Comparison of ENCODE assay signal across 8 cellular contexts in the genomic region with DNA sequence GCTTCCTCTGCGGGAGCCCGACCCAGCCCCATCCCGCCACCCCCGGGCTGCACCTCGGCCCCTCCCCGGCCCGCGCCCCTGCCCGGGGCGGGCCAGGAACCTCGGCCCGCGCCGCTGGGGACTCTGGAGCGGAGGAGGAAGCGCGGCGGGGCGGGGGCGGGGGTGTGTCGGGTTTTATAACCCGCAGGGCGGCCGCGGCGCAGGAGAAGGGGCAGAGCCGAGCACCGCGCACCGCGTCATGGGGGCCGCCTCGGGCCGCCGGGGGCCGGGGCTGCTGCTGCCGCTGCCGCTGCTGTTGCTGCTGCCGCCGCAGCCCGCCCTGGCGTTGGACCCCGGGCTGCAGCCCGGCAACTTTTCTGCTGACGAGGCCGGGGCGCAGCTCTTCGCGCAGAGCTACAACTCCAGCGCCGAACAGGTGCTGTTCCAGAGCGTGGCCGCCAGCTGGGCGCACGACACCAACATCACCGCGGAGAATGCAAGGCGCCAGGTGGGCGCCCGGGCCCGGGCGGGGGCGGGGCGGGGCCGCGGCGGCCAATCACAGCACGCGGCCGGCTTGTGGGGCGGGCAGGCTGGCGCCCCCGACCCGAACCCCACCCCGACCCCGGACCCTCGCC. TPM values are rescaled to one million over a fixed set of nuclear protein-coding genes. Genes with fewer than 3 reads are reported as not detected.
A peak's percentile ranks its signal among the peaks of the same experiment; 100 is the strongest.
DNase-seq lines count a peak whose midpoint lies in the region; ATAC-seq and TF ChIP-seq lines count a peak whose summit lies in the region.

A gene (plus strand): TSS at position 205 of the 614 bp plus-strand sequence. CDS start 34 bp downstream, at position 239.

- no peak for TF ChIP-seq EP300 in ovary (IDR thresholded peaks at IDR 0.05)

- H3K27ac Mint-ChIP-seq in glutamatergic neuron (ENCODE audit: unreplicated experiment): peak within 1 kb of the TSS; percentile 73

- no peak within 1 kb of the TSS for H3K27ac ChIP-seq in ovary

- H3K4me1 ChIP-seq in ovary (ENCODE audit: insufficient read depth): peaks cover 16% of the 10 kb centered on the region

- no peaks in the 10 kb centered on the region for H3K36me3 ChIP-seq in ovary

- H3K9me3 ChIP-seq in ovary: no peaks in the 10 kb centered on the region

- H3K4me3 Mint-ChIP-seq in glutamatergic neuron (ENCODE audit: unreplicated experiment): peak within 1 kb of the TSS; percentile 93

- no peaks in the 10 kb centered on the region for H3K36me3 Mint-ChIP-seq in glutamatergic neuron (ENCODE audit: unreplicated experiment)

- H3K9me3 Mint-ChIP-seq in glutamatergic neuron (ENCODE audit: unreplicated experiment): peaks cover 3% of the 10 kb centered on the region

- H3K4me1 Mint-ChIP-seq in glutamatergic neuron (ENCODE audit: low read depth, unreplicated experiment): peaks cover 16% of the 10 kb centered on the region

- 0 to 1% (median 0%) methylated on average over 44 to 77 of the region's 77 CpGs for WGBS in ovary, 3 donors

- DNase-seq in AG10803 (ENCODE audit: low read depth) (no peak), NCI-H748 treated with DMSO at 0.1 percent for 48 hours (lab: John Stamatoyannopoulos, UW) (peak; percentile 51), glutamatergic neuron (peak; percentile 63), ovary (peak in 1 of 5 donors; percentile 44), NCI-H128 (lab: John Stamatoyannopoulos, UW; ENCODE audit: unreplicated experiment) (no peak), superior temporal gyrus (ENCODE audit: extremely low spot score) (no peak)
- DNase-seq in activated effector memory CD4-positive, alpha-beta T cell treated with Interleukin-2 at 50 U/mL for 16 hours: peak; percentile 41

- H3K27me3 ChIP-seq in ovary: no peaks in the 10 kb centered on the region

- no peak for TF ChIP-seq POLR2A in ovary (IDR thresholded peaks at IDR 0.05)

- TF ChIP-seq CTCF in AG10803 (conservative IDR thresholded peaks at IDR 0.05; ENCODE audit: low read length) (no peak), glutamatergic neuron (IDR thresholded peaks at IDR 0.05; ENCODE audit: partially characterized antibody, unreplicated experiment) (no peak), ovary (IDR thresholded peaks at IDR 0.05) (no peak)

- peaks cover 4% of the 10 kb centered on the region for H3K27me3 Mint-ChIP-seq in glutamatergic neuron (ENCODE audit: unreplicated experiment)

- intact Hi-C loops in ovary (cut with DNase I): loop anchor here in 1 of 4 donors (5.0 kb wide), 1 partner anchor 40 kb away; no protein-coding TSS in a partner anchor

- peak within 1 kb of the TSS; percentile 58 for H3K4me3 ChIP-seq in AG10803 (ENCODE audit: low read length)
- peak within 1 kb of the TSS; percentile 29 for H3K4me3 ChIP-seq in ovary

- peak; percentile 64 for ATAC-seq in GM21381 (IDR thresholded peaks at IDR 0.05; ENCODE audit: unreplicated experiment)

RNA-seq across cellular contexts. Expression of the gene that starts here (rescaled TPM):
- total RNA-seq in glutamatergic neuron (ENCODE audit: unreplicated experiment): 3.7 TPM
- 1 to 10 TPM; 2.9 to 8.1 (median 5.1) TPM for total RNA-seq in ovary
- polyA plus RNA-seq in ovary: 1 to 10 TPM; 3.3 to 7.6 TPM

Comparison
In these comparisons a context has a peak if more than half of its experiments do, and no peak if none do; other contexts are left out.
1. DNase-seq: peak in NCI-H748 treated with DMSO at 0.1 percent for 48 hours (single experiment), activated effector memory CD4-positive, alpha-beta T cell treated with Interleukin-2 at 50 U/mL for 16 hours (single experiment) and glutamatergic neuron (single experiment); none in AG10803 (single experiment), NCI-H128 (single experiment) and superior temporal gyrus (single experiment).